Comparison of ENCODE assay signal across 9 cellular contexts in genomic region chrX:69152398-69152797, GRCh38. TPM values are rescaled to one million over a fixed set of nuclear protein-coding genes. Genes with fewer than 3 reads are reported as not detected.
DNase-seq lines count a peak whose midpoint lies in the region; ATAC-seq and TF ChIP-seq lines count a peak whose summit lies in the region.
"Had no signal": no experiment of that assay in that cellular context is flagged by ENCODE, and none has a peak within 500 bp of the region (broad histone marks: within the 10 kb centered on the region; RNA-seq: fewer than 3 reads in every experiment).

No MANE protein-coding gene starts in this region.

- H3K4me1 ChIP-seq in mammary epithelial cell (ENCODE audit: insufficient read depth, low read length): peaks cover 21% of the 10 kb centered on the region
- H3K4me1 ChIP-seq: Peyer's patch had no signal

- H3K27ac ChIP-seq in mammary epithelial cell (ENCODE audit: insufficient read depth, low read depth, low read length): no peak overlapping the region
- H3K27ac ChIP-seq: Peyer's patch had no signal

- no TSS peak for BruUV-seq in mammary epithelial cell (replicated peaks; lab: Mats Ljungman, UMichigan)

- dilution Hi-C loops in mammary epithelial cell (cut with HindIII; ENCODE audit: low sequenced_read_pairs): loop anchor here (5.0 kb wide), 1 partner anchor 70 kb away; no protein-coding TSS in a partner anchor

- in situ Hi-C loops in mammary epithelial cell (cut with MboI; ENCODE audit: low sequenced_read_pairs in 2 of 2): no loop called here

- no peaks in the 10 kb centered on the region for H3K79me2 ChIP-seq in mammary epithelial cell (ENCODE audit: insufficient read depth, low read length)

- H3K36me3 ChIP-seq in mammary epithelial cell (ENCODE audit: insufficient read depth, low read length): no peaks in the 10 kb centered on the region
- H3K36me3 ChIP-seq: Peyer's patch had no signal

- peaks cover 13% of the 10 kb centered on the region for H3K4me1 Mint-ChIP-seq in progenitor cell of endocrine pancreas (ENCODE audit: low read depth)

- H3K4me3 ChIP-seq in mammary epithelial cell (replicated peaks in 1 of 3; ENCODE audit: insufficient read depth in 1 of 3, low read depth in 2 of 3, low read length in 3 of 3): no peak overlapping the region
- H3K4me3 ChIP-seq: Peyer's patch had no signal

- H3K9me3 ChIP-seq in mammary epithelial cell (replicated peaks; ENCODE audit: insufficient read depth, low read length): peaks cover 5% of the 10 kb centered on the region
- H3K9me3 ChIP-seq: Peyer's patch had no signal

- no peak for ATAC-seq in GM18511 (IDR thresholded peaks at IDR 0.05; ENCODE audit: unreplicated experiment)
- ATAC-seq in HG03460 (IDR thresholded peaks at IDR 0.05; ENCODE audit: unreplicated experiment): no peak

- intact Hi-C loops in mammary epithelial cell (cut with micrococcal nuclease): loop anchor here (5.0 kb wide), 1 partner anchor 325 kb away; the partner anchor contains the start of gene EFNB1

- peak; percentile 94 for DNase-seq in DMS53 (lab: John Stamatoyannopoulos, UW)
- DNase-seq in NCI-H1092 (lab: John Stamatoyannopoulos, UW): peak; percentile 55
- peak; percentile 17 for DNase-seq in mammary epithelial cell
- DNase-seq in myocyte (ENCODE audit: low read depth): peak; percentile 3
- no peak for DNase-seq in activated naive CD4-positive, alpha-beta T cell treated with Interleukin-2 at 50 U/mL for 16 hours
- no peak for DNase-seq in progenitor cell of endocrine pancreas (ENCODE audit: low spot score, unreplicated experiment)
- DNase-seq: Peyer's patch had no signal

- H3K9me3 Mint-ChIP-seq in progenitor cell of endocrine pancreas (ENCODE audit: low read depth): peaks cover 16% of the 10 kb centered on the region

- H3K27ac Mint-ChIP-seq in progenitor cell of endocrine pancreas: no peak overlapping the region

- CTCF ChIA-PET in mammary epithelial cell (lab: Charles Lee; ENCODE audit: low non-redundant PET): no interaction called here

- no peak overlapping the region for H3K4me3 Mint-ChIP-seq in progenitor cell of endocrine pancreas (ENCODE audit: low read depth)

- WGBS in mammary epithelial cell (ENCODE audit: low coverage, missing lambda C conversion rate): 43% methylated on average over 1 of the region's 1 CpG

- no peaks in the 10 kb centered on the region for H4K20me1 ChIP-seq in mammary epithelial cell (ENCODE audit: insufficient read depth, low read length)

- no peaks in the 10 kb centered on the region for H3K27me3 ChIP-seq in mammary epithelial cell (ENCODE audit: insufficient read depth, low read length)
- H3K27me3 ChIP-seq: Peyer's patch had no signal

- no peak for TF ChIP-seq CTCF in mammary epithelial cell (conservative IDR thresholded peaks at IDR 0.05 in 1 of 2, IDR thresholded peaks at IDR 0.05 in 1 of 2; ENCODE audit: extremely low read depth in 1 of 2, insufficient read depth in 1 of 2, low read depth in 1 of 2, low read length in 2 of 2)
- TF ChIP-seq CTCF in progenitor cell of endocrine pancreas (IDR thresholded peaks at IDR 0.05; ENCODE audit: unreplicated experiment): no peak

- H3K4me2 ChIP-seq in mammary epithelial cell (ENCODE audit: insufficient read depth, low read depth, low read length): no peak overlapping the region

- H2AFZ ChIP-seq in mammary epithelial cell (ENCODE audit: low read depth, low read length): no peak overlapping the region

- H3K9ac ChIP-seq in mammary epithelial cell (ENCODE audit: insufficient read depth, low read length): no peak overlapping the region

- H3K36me3 Mint-ChIP-seq in progenitor cell of endocrine pancreas (ENCODE audit: insufficient read depth): no peaks in the 10 kb centered on the region

- no peaks in the 10 kb centered on the region for H3K27me3 Mint-ChIP-seq in progenitor cell of endocrine pancreas

RNA-seq across cellular contexts. Expression of gene PJA1, which starts 12.9 kb away (rescaled TPM):
- total RNA-seq in mammary epithelial cell: 10 to 100 TPM; 21.2 to 32.9 TPM
- polyA plus RNA-seq in mammary epithelial cell: 17.0 TPM
- 20.2 TPM for polyA minus RNA-seq in mammary epithelial cell
- 14.7 and 21.4 TPM in 2 replicates for total RNA-seq in myocyte
- polyA plus RNA-seq in myocyte (2012): 18.6 TPM
- 34.2 and 35.7 TPM in 2 replicates for total RNA-seq in progenitor cell of endocrine pancreas

Comparison
In these comparisons a context has a peak if more than half of its experiments do, and no peak if none do; other contexts are left out.
1. DNase-seq: peak in DMS53 (single experiment), NCI-H1092 (single experiment), mammary epithelial cell (single experiment) and myocyte (single experiment); none in activated naive CD4-positive, alpha-beta T cell treated with Interleukin-2 at 50 U/mL for 16 hours (single experiment) and progenitor cell of endocrine pancreas (single experiment).